29 cellular contexts compared by ENCODE assay signal in the genomic region with DNA sequence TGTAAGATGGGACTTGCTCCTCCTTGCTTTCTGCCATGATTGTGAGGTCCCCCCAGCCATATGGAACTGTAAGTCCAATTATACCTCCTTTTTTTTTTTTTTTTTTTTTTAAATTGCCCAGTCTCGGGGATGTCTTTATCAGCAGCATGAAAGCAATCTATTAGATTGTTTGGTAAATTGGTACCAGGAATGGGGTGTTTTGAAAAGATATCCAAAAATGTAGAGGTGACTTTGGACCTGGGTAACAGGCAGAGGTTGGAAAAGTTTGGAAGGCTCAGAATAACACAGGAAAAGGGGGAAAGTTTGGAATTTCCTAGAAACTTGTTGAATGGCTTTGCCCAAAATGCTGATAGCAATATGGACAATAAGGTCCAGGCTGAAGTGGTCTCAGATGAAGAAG.
"Had no signal": no experiment of that assay in that cellular context is flagged by ENCODE, and none has a peak within 500 bp of the region (broad histone marks: within the 10 kb centered on the region; RNA-seq: fewer than 3 reads in every experiment).

No MANE protein-coding gene starts in this region.

- H3K27ac Mint-ChIP-seq: dendritic cell treated with granulocyte-macrophage colony-stimulating factor and Interleukin-4, amounts not matched to agents 40 ng/mL and 50 ng/mL, for 4 days; effector memory CD8-positive, alpha-beta T cell; endodermal cell had no signal

- H3K4me1 ChIP-seq: colonic mucosa, esophagus muscularis mucosa, esophagus squamous epithelium, foreskin keratinocyte, gastrocnemius medialis, gastroesophageal sphincter, heart left ventricle, heart right ventricle had no signal

- ATAC-seq: effector memory CD8-positive, alpha-beta T cell; esophagus mucosa; foreskin keratinocyte; gastrocnemius medialis; gastroesophageal sphincter; heart left ventricle; heart right ventricle had no signal

- H3K9me3 ChIP-seq: colonic mucosa, gastrocnemius medialis had no signal

- H3K27ac ChIP-seq: colonic mucosa, coronary artery, dorsolateral prefrontal cortex, epithelial cell of prostate, esophagus muscularis mucosa, esophagus squamous epithelium, foreskin keratinocyte, gastrocnemius medialis, gastroesophageal sphincter, heart left ventricle, heart right ventricle had no signal

- H3K27me3 ChIP-seq: colonic mucosa, dorsolateral prefrontal cortex, esophagus muscularis mucosa, esophagus squamous epithelium, foreskin keratinocyte, gastrocnemius medialis, gastroesophageal sphincter, heart left ventricle, heart right ventricle had no signal

- DNase-seq: colonic mucosa; cortex of kidney; dermis blood vessel endothelial cell; dorsolateral prefrontal cortex; effector CD4-positive, alpha-beta T cell; effector CD8-positive, alpha-beta T cell; effector memory CD4-positive, alpha-beta T cell; effector memory CD8-positive, alpha-beta T cell; endodermal cell; erythroblast; esophagus squamous epithelium; foreskin fibroblast; foreskin keratinocyte; foreskin melanocyte; gastrocnemius medialis; glutamatergic neuron; head of caudate nucleus; heart left ventricle; heart right ventricle had no signal

- H3K36me3 ChIP-seq: colonic mucosa, esophagus muscularis mucosa, esophagus squamous epithelium, gastrocnemius medialis, gastroesophageal sphincter, heart left ventricle, heart right ventricle had no signal

- H3K4me3 ChIP-seq: colonic mucosa, coronary artery, dorsolateral prefrontal cortex, esophagus muscularis mucosa, esophagus squamous epithelium, gastrocnemius medialis, gastroesophageal sphincter, heart left ventricle, heart right ventricle had no signal

- FAIRE-seq: colon, endometrium, endothelial cell of umbilical vein, frontal cortex had no signal
